9 cellular contexts compared by ENCODE assay signal in the genomic region with DNA sequence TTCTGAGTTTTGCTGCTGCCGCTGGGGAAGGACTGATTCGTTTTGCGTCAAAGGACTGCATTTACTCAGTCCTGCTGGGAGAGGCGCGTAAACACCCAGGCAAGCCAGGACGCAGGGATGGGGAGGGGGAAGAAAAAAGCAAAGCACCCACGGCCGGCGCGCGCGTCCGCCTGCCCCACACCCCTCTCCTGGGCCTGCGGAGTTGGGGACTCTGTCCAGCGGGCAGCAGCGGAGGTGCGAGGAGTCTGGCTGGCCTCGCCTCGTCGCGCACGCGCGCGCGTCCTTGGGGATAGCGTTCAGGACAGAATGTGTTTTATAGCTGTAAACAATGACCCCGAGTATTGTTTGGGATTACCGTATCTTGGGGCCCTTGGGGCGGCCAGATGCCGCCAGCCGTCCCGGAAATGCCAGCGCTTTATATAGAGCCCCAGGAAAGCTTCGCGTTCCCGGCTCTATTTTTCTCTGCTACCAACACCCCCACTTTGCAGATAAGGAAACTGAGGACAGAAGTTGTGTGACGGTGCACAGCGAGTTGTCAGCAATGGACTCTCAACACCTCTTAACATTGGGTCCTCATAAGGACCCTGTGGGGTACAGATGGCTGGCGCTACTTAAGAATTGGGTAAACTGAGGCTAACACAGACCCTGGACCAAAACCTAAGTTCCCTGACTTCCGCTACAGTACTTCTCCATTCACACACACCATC. TPM values are rescaled to one million over a fixed set of nuclear protein-coding genes. Genes with fewer than 3 reads are reported as not detected.
DNase-seq lines count a peak whose midpoint lies in the region; ATAC-seq, FAIRE-seq and TF ChIP-seq lines count a peak whose summit lies in the region.
"Had no signal": no experiment of that assay in that cellular context is flagged by ENCODE, and none has a peak within 500 bp of the region (broad histone marks: within the 10 kb centered on the region; RNA-seq: fewer than 3 reads in every experiment).

No MANE protein-coding gene starts in this region.

- peak overlapping the region; percentile 94 for H3K27ac Mint-ChIP-seq in activated T-helper 1 cell treated with anti-CD3 and anti-CD28 coated beads, Interleukin-12 subunit alpha, Interleukin-12 subunit beta, Interleukin-2, Interleukin-4 antibody, amounts not matched to agents 30 ng/mL and 10 ng/mL and 1 ng/mL, durations not matched to agents 14 hours and 24 hours and 36 hours
- H3K27ac Mint-ChIP-seq in neural progenitor cell: no peak overlapping the region

- no peak overlapping the region for H3K9ac ChIP-seq in neural progenitor cell

- H3K27ac ChIP-seq in neural progenitor cell: no peak overlapping the region

- H2AFZ ChIP-seq in neural progenitor cell (replicated peaks): peak overlapping the region; percentile 43

- peak overlapping the region; percentile 87 for H3K4me3 Mint-ChIP-seq in activated T-helper 1 cell treated with anti-CD3 and anti-CD28 coated beads, Interleukin-12 subunit alpha, Interleukin-12 subunit beta, Interleukin-2, Interleukin-4 antibody, amounts not matched to agents 30 ng/mL and 10 ng/mL and 1 ng/mL, durations not matched to agents 14 hours and 24 hours and 36 hours
- H3K4me3 Mint-ChIP-seq in neural progenitor cell: peak overlapping the region; percentile 92

- intact Hi-C loops in activated T-helper 1 cell treated with anti-CD3 and anti-CD28 coated beads, Interleukin-12 subunit alpha, Interleukin-12 subunit beta, Interleukin-2, Interleukin-4 antibody, amounts not matched to agents 30 ng/mL and 10 ng/mL and 1 ng/mL, durations not matched to agents 14 hours and 24 hours and 36 hours (cut with micrococcal nuclease): loop anchor here (1.0 to 10.0 kb wide), 11 partner anchors 32 to 728 kb away; a partner anchor contains a TSS

- H3K4me3 ChIP-seq in neural progenitor cell: peak overlapping the region; percentile 76

- peaks cover 6% of the 10 kb centered on the region for H3K9me3 Mint-ChIP-seq in activated T-helper 1 cell treated with anti-CD3 and anti-CD28 coated beads, Interleukin-12 subunit alpha, Interleukin-12 subunit beta, Interleukin-2, Interleukin-4 antibody, amounts not matched to agents 30 ng/mL and 10 ng/mL and 1 ng/mL, durations not matched to agents 14 hours and 24 hours and 36 hours
- no peaks in the 10 kb centered on the region for H3K9me3 Mint-ChIP-seq in neural progenitor cell

- H3K27me3 ChIP-seq in neural progenitor cell: peaks cover 51% of the 10 kb centered on the region

- peaks cover 42% of the 10 kb centered on the region for H3F3A ChIP-seq in neural progenitor cell (ENCODE audit: low read depth)

- peaks cover 15% of the 10 kb centered on the region for H3K4me1 ChIP-seq in neural progenitor cell

- peaks cover 12% of the 10 kb centered on the region for H3K36me3 Mint-ChIP-seq in activated T-helper 1 cell treated with anti-CD3 and anti-CD28 coated beads, Interleukin-12 subunit alpha, Interleukin-12 subunit beta, Interleukin-2, Interleukin-4 antibody, amounts not matched to agents 30 ng/mL and 10 ng/mL and 1 ng/mL, durations not matched to agents 14 hours and 24 hours and 36 hours (ENCODE audit: low read depth)
- H3K36me3 Mint-ChIP-seq in neural progenitor cell: no peaks in the 10 kb centered on the region

- ATAC-seq in HG03521 (IDR thresholded peaks at IDR 0.05; ENCODE audit: unreplicated experiment): no peak

- FAIRE-seq in frontal cortex (lab: Jason Lieb, UNC): no peak
- FAIRE-seq: A204.1 had no signal

- peak; percentile 86 for DNase-seq in DMS 273 (lab: John Stamatoyannopoulos, UW; ENCODE audit: unreplicated experiment)
- no peak for DNase-seq in DMS 273 treated with DMSO at 0.1 percent for 48 hours (lab: John Stamatoyannopoulos, UW)
- peak; percentile 73 for DNase-seq in HT-29 (ENCODE audit: low spot score)
- DNase-seq in activated T-helper 1 cell treated with anti-CD3 and anti-CD28 coated beads, Interleukin-12 subunit alpha, Interleukin-12 subunit beta, Interleukin-2, Interleukin-4 antibody, amounts not matched to agents 30 ng/mL and 10 ng/mL and 1 ng/mL, durations not matched to agents 14 hours and 24 hours and 36 hours (ENCODE audit: low spot score): no peak
- peak; percentile 60 to 61 for DNase-seq in frontal cortex (ENCODE audit: low spot score in 2 of 2)
- peak; percentile 79 for DNase-seq in neural progenitor cell (ENCODE audit: low spot score)
- no peak for DNase-seq in UCSD-AML1 (lab: John Stamatoyannopoulos, UW; ENCODE audit: unreplicated experiment)

- H3K36me3 ChIP-seq in neural progenitor cell: no peaks in the 10 kb centered on the region

- no peaks in the 10 kb centered on the region for H3K27me3 Mint-ChIP-seq in activated T-helper 1 cell treated with anti-CD3 and anti-CD28 coated beads, Interleukin-12 subunit alpha, Interleukin-12 subunit beta, Interleukin-2, Interleukin-4 antibody, amounts not matched to agents 30 ng/mL and 10 ng/mL and 1 ng/mL, durations not matched to agents 14 hours and 24 hours and 36 hours (ENCODE audit: insufficient read depth)
- H3K27me3 Mint-ChIP-seq in neural progenitor cell (ENCODE audit: insufficient read depth, low read depth): peaks cover 18% of the 10 kb centered on the region

- peaks cover 29% of the 10 kb centered on the region for H3K4me1 Mint-ChIP-seq in activated T-helper 1 cell treated with anti-CD3 and anti-CD28 coated beads, Interleukin-12 subunit alpha, Interleukin-12 subunit beta, Interleukin-2, Interleukin-4 antibody, amounts not matched to agents 30 ng/mL and 10 ng/mL and 1 ng/mL, durations not matched to agents 14 hours and 24 hours and 36 hours (ENCODE audit: low read depth)
- H3K4me1 Mint-ChIP-seq in neural progenitor cell: peaks cover 22% of the 10 kb centered on the region

- H4K20me1 ChIP-seq in neural progenitor cell (ENCODE audit: low read depth): peaks cover 10% of the 10 kb centered on the region

- H3K79me2 ChIP-seq in neural progenitor cell (ENCODE audit: low read depth): no peaks in the 10 kb centered on the region

- no peaks in the 10 kb centered on the region for H3K9me3 ChIP-seq in neural progenitor cell (ENCODE audit: low read depth)

- H3K4me2 ChIP-seq in neural progenitor cell: peak overlapping the region; percentile 97

- TF ChIP-seq CTCF in neural progenitor cell (IDR thresholded peaks at IDR 0.05): no peak

RNA-seq across cellular contexts. Expression of a gene that starts 1.6 kb away (rescaled TPM):
- total RNA-seq in HT-29 (2014; rRNA removed; shearing (Covaris generic)): 51.5 and 61.8 TPM in 2 replicates
- total RNA-seq in activated T-helper 1 cell treated with anti-CD3 and anti-CD28 coated beads, Interleukin-12 subunit alpha, Interleukin-12 subunit beta, Interleukin-2, Interleukin-4 antibody, amounts not matched to agents 30 ng/mL and 10 ng/mL and 1 ng/mL, durations not matched to agents 14 hours and 24 hours and 36 hours: 54.9 and 55.0 TPM in 2 replicates
- 20.0 TPM for total RNA-seq in frontal cortex
- 1.3 and 3.7 TPM in 2 replicates for total RNA-seq in neural progenitor cell (ENCODE audit: low replicate concordance)

Comparison
In these comparisons a context has a peak if more than half of its experiments do, and no peak if none do; other contexts are left out.
1. DNase-seq: peak in DMS 273 (single experiment), HT-29 (single experiment), frontal cortex (2 of 2) and neural progenitor cell (single experiment); none in DMS 273 treated with DMSO at 0.1 percent for 48 hours (single experiment), activated T-helper 1 cell treated with anti-CD3 and anti-CD28 coated beads, Interleukin-12 subunit alpha, Interleukin-12 subunit beta, Interleukin-2, Interleukin-4 antibody, amounts not matched to agents 30 ng/mL and 10 ng/mL and 1 ng/mL, durations not matched to agents 14 hours and 24 hours and 36 hours (single experiment) and UCSD-AML1 (single experiment).